Comparison of ENCODE assay signal across 8 cellular contexts in genomic region chr14:95157195-95157986, GRCh38. TPM values are rescaled to one million over a fixed set of nuclear protein-coding genes. Genes with fewer than 3 reads are reported as not detected.
DNase-seq lines count a peak whose midpoint lies in the region; ATAC-seq and TF ChIP-seq lines count a peak whose summit lies in the region.

A gene with protein sequence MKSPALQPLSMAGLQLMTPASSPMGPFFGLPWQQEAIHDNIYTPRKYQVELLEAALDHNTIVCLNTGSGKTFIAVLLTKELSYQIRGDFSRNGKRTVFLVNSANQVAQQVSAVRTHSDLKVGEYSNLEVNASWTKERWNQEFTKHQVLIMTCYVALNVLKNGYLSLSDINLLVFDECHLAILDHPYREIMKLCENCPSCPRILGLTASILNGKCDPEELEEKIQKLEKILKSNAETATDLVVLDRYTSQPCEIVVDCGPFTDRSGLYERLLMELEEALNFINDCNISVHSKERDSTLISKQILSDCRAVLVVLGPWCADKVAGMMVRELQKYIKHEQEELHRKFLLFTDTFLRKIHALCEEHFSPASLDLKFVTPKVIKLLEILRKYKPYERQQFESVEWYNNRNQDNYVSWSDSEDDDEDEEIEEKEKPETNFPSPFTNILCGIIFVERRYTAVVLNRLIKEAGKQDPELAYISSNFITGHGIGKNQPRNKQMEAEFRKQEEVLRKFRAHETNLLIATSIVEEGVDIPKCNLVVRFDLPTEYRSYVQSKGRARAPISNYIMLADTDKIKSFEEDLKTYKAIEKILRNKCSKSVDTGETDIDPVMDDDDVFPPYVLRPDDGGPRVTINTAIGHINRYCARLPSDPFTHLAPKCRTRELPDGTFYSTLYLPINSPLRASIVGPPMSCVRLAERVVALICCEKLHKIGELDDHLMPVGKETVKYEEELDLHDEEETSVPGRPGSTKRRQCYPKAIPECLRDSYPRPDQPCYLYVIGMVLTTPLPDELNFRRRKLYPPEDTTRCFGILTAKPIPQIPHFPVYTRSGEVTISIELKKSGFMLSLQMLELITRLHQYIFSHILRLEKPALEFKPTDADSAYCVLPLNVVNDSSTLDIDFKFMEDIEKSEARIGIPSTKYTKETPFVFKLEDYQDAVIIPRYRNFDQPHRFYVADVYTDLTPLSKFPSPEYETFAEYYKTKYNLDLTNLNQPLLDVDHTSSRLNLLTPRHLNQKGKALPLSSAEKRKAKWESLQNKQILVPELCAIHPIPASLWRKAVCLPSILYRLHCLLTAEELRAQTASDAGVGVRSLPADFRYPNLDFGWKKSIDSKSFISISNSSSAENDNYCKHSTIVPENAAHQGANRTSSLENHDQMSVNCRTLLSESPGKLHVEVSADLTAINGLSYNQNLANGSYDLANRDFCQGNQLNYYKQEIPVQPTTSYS (N-terminal part only) (minus strand): TSS chr14:95157529. CDS start chr14:95133458, 24,071 bp downstream.

- TF ChIP-seq POLR2A in uterus (IDR thresholded peaks at IDR 0.05) = peak; percentile 53 to 66

- H3K9me3 ChIP-seq in right atrium auricular region (no peaks in the 10 kb centered on the region), uterus (no peaks in the 10 kb centered on the region)

- TF ChIP-seq CTCF in right atrium auricular region (IDR thresholded peaks at IDR 0.05) (no peak), uterus (IDR thresholded peaks at IDR 0.05) (no peak)

- H3K36me3 ChIP-seq in right atrium auricular region (no peaks in the 10 kb centered on the region), uterus (no peaks in the 10 kb centered on the region)

- peak within 1 kb of the TSS; percentile 90 to 91 for H3K27ac ChIP-seq in right atrium auricular region
- H3K27ac ChIP-seq in uterus = peak within 1 kb of the TSS; percentile 94 to 95

- ATAC-seq in GM18502 (IDR thresholded peaks at IDR 0.05; ENCODE audit: poor library complexity, unreplicated experiment) = peak; percentile 75
- peak; percentile 66 for ATAC-seq in HG02943 (IDR thresholded peaks at IDR 0.05; ENCODE audit: low read depth, unreplicated experiment)

- intact Hi-C loops in T-helper 2 cell treated with Interferon-gamma antibody and Interleukin-4, amounts not matched to agents 100 ng/mL and 5 ng/mL, for 36 hours (cut with micrococcal nuclease) = loop anchor here (5.0 kb wide), 4 partner anchors 110 to 1205 kb away; partner anchors contain the start of genes ATG2B, CLMN and GSKIP
- intact Hi-C loops in uterus (cut with DNase I; ENCODE audit: low total_unique reads) = no loop called here

- H3K27me3 ChIP-seq in right atrium auricular region (no peaks in the 10 kb centered on the region), uterus (no peaks in the 10 kb centered on the region)

- DNase-seq in NCI-H187 treated with DMSO at 0.1 percent for 48 hours (lab: John Stamatoyannopoulos, UW) = peak; percentile 53
- peak; percentile 86 to 99 (median 97) for DNase-seq in anterior cingulate cortex (lab: John Stamatoyannopoulos, UW)
- peak; percentile 98 for DNase-seq in right atrium auricular region (ENCODE audit: low spot score)
- DNase-seq in putamen (ENCODE audit: low spot score) = peak; percentile 97
- DNase-seq in uterus = peak; percentile 97 to 98

- H3K4me3 ChIP-seq in right atrium auricular region (peak within 1 kb of the TSS; percentile 69 to 93), uterus (peak within 1 kb of the TSS; percentile 52 to 88)

- H3K4me1 ChIP-seq in right atrium auricular region (peaks cover 0 to 36% of the 10 kb centered on the region in 2 donors), uterus (peaks cover 0 to 3% of the 10 kb centered on the region in 2 donors)

RNA-seq across cellular contexts. Expression of the gene that starts here (rescaled TPM):
- total RNA-seq in T-helper 2 cell treated with Interferon-gamma antibody and Interleukin-4, amounts not matched to agents 100 ng/mL and 5 ng/mL, for 36 hours = 57.0 and 60.0 TPM in 2 replicates
- total RNA-seq in right atrium auricular region (10 to 100 TPM; 15.9 to 23.0 TPM), uterus (100 to 1,000 TPM in 1 of 4 donors, 10 to 100 TPM in 3; 81.6 to 103 (median 88.8) TPM)

Comparison
In these comparisons a context has a peak if more than half of its experiments do, and no peak if none do; other contexts are left out.
1. Peak in every context shown above with its lines: DNase-seq, ATAC-seq, H3K4me3 ChIP-seq and H3K27ac ChIP-seq.